19 cellular contexts compared by ENCODE assay signal in the genomic region with DNA sequence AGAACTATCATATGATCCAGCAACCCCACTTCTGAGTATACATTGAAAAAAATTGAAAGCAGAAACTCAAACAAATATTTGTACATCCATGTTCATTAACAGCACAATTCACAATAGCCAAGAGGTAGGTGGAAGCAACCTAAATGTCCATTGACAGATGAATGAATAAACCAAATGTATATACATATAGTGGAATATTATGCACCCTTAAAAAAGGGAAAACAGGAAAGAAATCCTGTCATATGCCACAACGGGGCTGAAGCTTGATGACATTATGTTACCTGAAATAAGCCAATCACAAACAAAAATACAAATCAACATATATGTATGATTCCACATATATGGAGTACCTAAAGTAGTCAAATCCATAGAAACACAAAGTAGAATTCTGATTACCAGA.
A peak's percentile ranks its signal among the peaks of the same experiment; 100 is the strongest.
DNase-seq lines count a peak whose midpoint lies in the region; ATAC-seq, FAIRE-seq and TF ChIP-seq lines count a peak whose summit lies in the region.
"Had no signal": no experiment of that assay in that cellular context is flagged by ENCODE, and none has a peak within 500 bp of the region (broad histone marks: within the 10 kb centered on the region; RNA-seq: fewer than 3 reads in every experiment).

No MANE protein-coding gene starts in this region.

- no peak for TF ChIP-seq POLR2A in K562 (conservative IDR thresholded peaks at IDR 0.05)

- peak overlapping the region; percentile 55 for H3K27ac Mint-ChIP-seq in activated T-cell treated with anti-CD3 and anti-CD28 coated beads, Interleukin-2, amount 50 U/mL, for 72 hours
- H3K27ac Mint-ChIP-seq: B cell; CD4-positive, alpha-beta T cell; CD8-positive, alpha-beta T cell had no signal

- no peaks in the 10 kb centered on the region for H4K20me1 ChIP-seq in K562 (replicated peaks; ENCODE audit: control insufficient read depth, insufficient read depth, low read length)
- H4K20me1 ChIP-seq: BLaER1 treated with 17β-estradiol and CSF1 and Interleukin-3, amounts not matched to agents 10 nM and 100 nM had no signal

- no TSS peak for BruUV-seq in K562 (replicated peaks; lab: Mats Ljungman, UMichigan)

- no peak for FAIRE-seq in K562 (lab: Jason Lieb, UNC)
- FAIRE-seq: A549, D721Med, GM12892 had no signal

- no peak overlapping the region for H2AFZ ChIP-seq in K562 (ENCODE audit: low read depth, low read length)

- H3K4me1 ChIP-seq in K562 (replicated peaks in 1 of 2; ENCODE audit: control insufficient read depth in 2 of 2, insufficient read depth in 2 of 2, low read length in 2 of 2): no peaks in the 10 kb centered on the region
- H3K4me1 ChIP-seq: A549; BLaER1 treated with 17β-estradiol and CSF1 and Interleukin-3, amounts not matched to agents 10 nM and 100 nM; Caco-2 had no signal

- intact Hi-C loops in K562 (cut with micrococcal nuclease): no loop called here

- CTCF ChIA-PET in K562 (lab: Yijun Ruan, JAX; ENCODE audit: low intra/inter-chr PET ratio): interaction anchor here (1.2 kb wide), 1 partner anchor 405 kb away, joined by 4 read pairs; no protein-coding TSS in a partner anchor

- no peak overlapping the region for H3K9ac ChIP-seq in K562 (ENCODE audit: insufficient read depth in 1 of 2, low read depth in 2 of 2, low read length in 2 of 2)
- H3K9ac ChIP-seq: BLaER1 treated with 17β-estradiol and CSF1 and Interleukin-3, amounts not matched to agents 10 nM and 100 nM had no signal

- peaks cover 21 to 42% of the 10 kb centered on the region in 2 donors for H3K36me3 Mint-ChIP-seq in activated T-cell treated with anti-CD3 and anti-CD28 coated beads, Interleukin-2, amount 50 U/mL, for 72 hours (ENCODE audit: insufficient read depth in 2 of 2)

- TF ChIP-seq CTCF in K562 (IDR thresholded peaks at IDR 0.05 in 2 of 3, conservative IDR thresholded peaks at IDR 0.05 in 1 of 3; ENCODE audit: insufficient read depth in 2 of 3, low read depth in 1 of 3, low read length in 3 of 3): no peak

- no peaks in the 10 kb centered on the region for H3K9me3 ChIP-seq in K562 (replicated peaks; ENCODE audit: control insufficient read depth, insufficient read depth, low read depth, low read length)
- H3K9me3 ChIP-seq: A549, Caco-2 had no signal

- peaks cover 0 to 2% of the 10 kb centered on the region in 2 donors for H3K9me3 Mint-ChIP-seq in activated T-cell treated with anti-CD3 and anti-CD28 coated beads, Interleukin-2, amount 50 U/mL, for 72 hours
- H3K9me3 Mint-ChIP-seq: CD4-positive, alpha-beta T cell had no signal

- POLR2A ChIA-PET in K562 (lab: Yijun Ruan, JAX): no interaction called here

- in situ Hi-C loops in K562 (cut with MboI): no loop called here

- H3K4me1 Mint-ChIP-seq in activated T-cell treated with anti-CD3 and anti-CD28 coated beads, Interleukin-2, amount 50 U/mL, for 72 hours (ENCODE audit: low read depth): peaks cover 5% of the 10 kb centered on the region
- H3K4me1 Mint-ChIP-seq: B cell had no signal

- H3K27me3 Mint-ChIP-seq in activated T-cell treated with anti-CD3 and anti-CD28 coated beads, Interleukin-2, amount 50 U/mL, for 72 hours (ENCODE audit: low read depth): no peaks in the 10 kb centered on the region
- H3K27me3 Mint-ChIP-seq: B cell; CD4-positive, alpha-beta T cell had no signal

- no peak overlapping the region for H3K27ac ChIP-seq in K562 (ENCODE audit: extremely low read depth, low read depth, low read length)
- H3K27ac ChIP-seq: 22Rv1; A549; BLaER1 treated with 17β-estradiol and CSF1 and Interleukin-3, amounts not matched to agents 10 nM and 100 nM; C4-2B had no signal

- DNase-seq in activated T-cell treated with anti-CD3 and anti-CD28 coated beads, Interleukin-2, amount 50 U/mL, for 72 hours: no peak
- DNase-seq in activated T-cell treated with anti-CD3 and anti-CD28 coated beads, Interleukin-2, amount 50 U/mL, for 48 hours: no peak
- DNase-seq in K562 (ENCODE audit: extremely low read depth in 1 of 4, low spot score in 3 of 4): no peak
- DNase-seq in UCSD-AML1 (lab: John Stamatoyannopoulos, UW; ENCODE audit: unreplicated experiment): no peak
- DNase-seq in OCI-M2 (lab: John Stamatoyannopoulos, UW; ENCODE audit: unreplicated experiment): no peak
- DNase-seq: AML-193; Calu3; CD4-positive, alpha-beta T cell; CD8-positive, alpha-beta T cell; DMS79 treated with DMSO at 0.1 percent for 48 hours; GF-D8 had no signal

- no peaks in the 10 kb centered on the region for H3K79me2 ChIP-seq in K562 (ENCODE audit: control insufficient read depth, insufficient read depth, low read length)

- H3K36me3 ChIP-seq in K562 (ENCODE audit: control insufficient read depth, insufficient read depth, low read length): peaks cover 34% of the 10 kb centered on the region

- no peak overlapping the region for H3K4me3 Mint-ChIP-seq in activated T-cell treated with anti-CD3 and anti-CD28 coated beads, Interleukin-2, amount 50 U/mL, for 72 hours
- H3K4me3 Mint-ChIP-seq: B cell; CD4-positive, alpha-beta T cell; CD8-positive, alpha-beta T cell had no signal

- no peak overlapping the region for H3K4me3 ChIP-seq in K562
- H3K4me3 ChIP-seq: A549; BLaER1 treated with 17β-estradiol and CSF1 and Interleukin-3, amounts not matched to agents 10 nM and 100 nM had no signal

- no peak overlapping the region for H3K4me2 ChIP-seq in K562 (ENCODE audit: insufficient read depth, low read length)
- H3K4me2 ChIP-seq: A549; BLaER1 treated with 17β-estradiol and CSF1 and Interleukin-3, amounts not matched to agents 10 nM and 100 nM had no signal

- no peaks in the 10 kb centered on the region for H3K27me3 ChIP-seq in K562 (ENCODE audit: control insufficient read depth in 2 of 2, insufficient read depth in 2 of 2, low read length in 2 of 2)
- H3K27me3 ChIP-seq: BLaER1 treated with 17β-estradiol and CSF1 and Interleukin-3, amounts not matched to agents 10 nM and 100 nM had no signal

- no peak for TF ChIP-seq EP300 in K562 (IDR thresholded peaks at IDR 0.05; ENCODE audit: low read length)

- WGBS in K562 (ENCODE audit: insufficient coverage, low coverage, missing lambda C conversion rate): 91% methylated on average over 1 of the region's 1 CpG

- no peak for TF ChIP-seq RAD21 in K562 (CRISPR knock-in tag; conservative IDR thresholded peaks at IDR 0.05 in 1 of 2, IDR thresholded peaks at IDR 0.05 in 1 of 2)

- H3K9me1 ChIP-seq in K562 (ENCODE audit: control insufficient read depth, insufficient read depth, low read length): no peaks in the 10 kb centered on the region

- ATAC-seq in activated T-cell treated with anti-CD3 and anti-CD28 coated beads, Interleukin-2, amount 50 U/mL, for 72 hours (replicated peaks in 1 of 2): no peak
- ATAC-seq in K562: no peak
- ATAC-seq: A549; CD8-positive, alpha-beta T cell had no signal

TF ChIP-seq in K562, 482 proteins besides CTCF, POLR2A, EP300 and RAD21:
- TF ChIP-seq PTTG1 (tag; IDR thresholded peaks at IDR 0.05; ENCODE audit: low read depth) (no peak), ZNF146 (CRISPR knock-in tag; IDR thresholded peaks at IDR 0.05; ENCODE audit: unreplicated experiment) (peak; percentile 83), RBM25 (IDR thresholded peaks at IDR 0.05; ENCODE audit: low read depth, low read length, severe bottlenecking) (peak; percentile 51)
TF ChIP-seq in K562: peak in this region for 2.
